Comparison of ENCODE assay signal across 8 cellular contexts in the genomic region with DNA sequence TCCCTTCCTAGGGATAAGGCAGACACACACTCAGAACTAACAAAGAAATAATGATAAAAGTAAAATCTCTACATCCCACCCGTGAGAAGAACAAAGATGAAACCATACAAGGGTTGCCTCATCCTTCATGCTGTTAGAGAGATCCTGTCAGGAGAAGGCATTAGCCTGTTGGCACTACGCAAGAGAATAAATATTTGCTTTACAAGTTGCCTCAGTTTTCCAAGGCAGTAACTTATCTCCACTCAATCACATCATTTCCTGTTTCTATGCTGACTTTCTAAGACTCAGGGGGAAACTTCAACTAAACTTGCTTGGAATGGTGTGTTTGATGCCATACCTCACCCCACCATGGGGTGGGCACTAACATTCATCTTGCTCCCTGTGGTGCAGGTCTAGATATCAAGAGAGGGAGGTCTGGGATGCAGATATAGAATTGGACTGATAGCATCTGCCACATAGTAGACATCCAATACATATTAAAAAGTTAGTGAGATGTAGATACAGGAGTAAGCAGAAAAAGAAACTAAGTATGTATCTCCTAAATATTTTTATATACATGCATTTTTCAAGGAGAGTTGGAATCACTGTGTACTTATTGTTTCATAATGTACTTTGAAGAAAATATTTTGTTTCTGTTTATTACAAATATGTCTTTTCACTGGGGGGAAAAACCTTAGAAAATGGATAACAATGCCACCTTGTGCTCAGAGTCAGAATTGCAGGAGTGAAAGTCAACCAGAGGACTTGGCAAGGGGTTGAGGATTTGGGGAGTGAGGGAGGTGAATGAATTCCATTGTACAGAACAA. TPM values are rescaled to one million over a fixed set of nuclear protein-coding genes. Genes with fewer than 3 reads are reported as not detected.
DNase-seq lines count a peak whose midpoint lies in the region; ATAC-seq and TF ChIP-seq lines count a peak whose summit lies in the region.

No MANE protein-coding gene starts in this region.

- intact Hi-C loops in activated CD4-positive, alpha-beta T cell treated with anti-CD3 and anti-CD28 coated beads, Interleukin-2, amount 10 ng/mL, durations not matched to agents 24 days and 14 days (cut with micrococcal nuclease) = loop anchor here (5.0 kb wide), 1 partner anchor 205 kb away; no protein-coding TSS in a partner anchor
- intact Hi-C loops in colonic mucosa (cut with DNase I) = loop anchor here (10.0 kb wide), 1 partner anchor 203 kb away; no protein-coding TSS in a partner anchor

- no peaks in the 10 kb centered on the region for H3K9me3 Mint-ChIP-seq in activated CD4-positive, alpha-beta T cell treated with anti-CD3 and anti-CD28 coated beads, Interleukin-2, amount 10 ng/mL, durations not matched to agents 24 days and 14 days

- no peak overlapping the region for H3K4me3 Mint-ChIP-seq in activated CD4-positive, alpha-beta T cell treated with anti-CD3 and anti-CD28 coated beads, Interleukin-2, amount 10 ng/mL, durations not matched to agents 24 days and 14 days

- no peaks in the 10 kb centered on the region for H3K27me3 Mint-ChIP-seq in activated CD4-positive, alpha-beta T cell treated with anti-CD3 and anti-CD28 coated beads, Interleukin-2, amount 10 ng/mL, durations not matched to agents 24 days and 14 days

- H3K36me3 Mint-ChIP-seq in activated CD4-positive, alpha-beta T cell treated with anti-CD3 and anti-CD28 coated beads, Interleukin-2, amount 10 ng/mL, durations not matched to agents 24 days and 14 days (ENCODE audit: low read depth) = no peaks in the 10 kb centered on the region

- peak; percentile 62 for DNase-seq in activated CD4-positive, alpha-beta T cell treated with anti-CD3 and anti-CD28 coated beads, Interleukin-2, amount 10 ng/mL, durations not matched to agents 24 days and 14 days
- DNase-seq in activated CD4-positive, alpha-beta T cell treated with anti-CD3 and anti-CD28 coated beads, Interleukin-2, amount 50 U/mL, for 1 hour = no peak
- peak; percentile 39 for DNase-seq in H7
- DNase-seq in NCI-H748 treated with DMSO at 0.1 percent for 48 hours (lab: John Stamatoyannopoulos, UW) = peak; percentile 5
- peak; percentile 40 for DNase-seq in colonic mucosa
- DNase-seq in mucosa of gallbladder (ENCODE audit: low spot score) = peak; percentile 27

- no peak overlapping the region for H3K4me3 ChIP-seq in H7 (ENCODE audit: insufficient read depth, low read depth, low read length)
- no peak overlapping the region for H3K4me3 ChIP-seq in colonic mucosa

- H3K36me3 ChIP-seq in H7 (replicated peaks; ENCODE audit: control insufficient read depth, insufficient read depth, low read length) = no peaks in the 10 kb centered on the region
- H3K36me3 ChIP-seq in colonic mucosa = no peaks in the 10 kb centered on the region

- H3K4me1 ChIP-seq in colonic mucosa = no peaks in the 10 kb centered on the region

- no peaks in the 10 kb centered on the region for H3K27me3 ChIP-seq in H7 (ENCODE audit: control insufficient read depth, insufficient read depth, low read length)
- no peaks in the 10 kb centered on the region for H3K27me3 ChIP-seq in colonic mucosa

- no peak for ATAC-seq in GM21723 (IDR thresholded peaks at IDR 0.05; ENCODE audit: unreplicated experiment)
- no peak for ATAC-seq in HG02852 (IDR thresholded peaks at IDR 0.05; ENCODE audit: unreplicated experiment)

- H3K27ac ChIP-seq in colonic mucosa = no peak overlapping the region

- no peaks in the 10 kb centered on the region for H3K4me1 Mint-ChIP-seq in activated CD4-positive, alpha-beta T cell treated with anti-CD3 and anti-CD28 coated beads, Interleukin-2, amount 10 ng/mL, durations not matched to agents 24 days and 14 days

- no peak overlapping the region for H3K9ac ChIP-seq in colonic mucosa (ENCODE audit: low read depth in 2 of 2, low read length in 2 of 2)

- peak; percentile 53 for TF ChIP-seq CTCF in colonic mucosa (IDR thresholded peaks at IDR 0.05)

- no peak overlapping the region for H3K27ac Mint-ChIP-seq in activated CD4-positive, alpha-beta T cell treated with anti-CD3 and anti-CD28 coated beads, Interleukin-2, amount 10 ng/mL, durations not matched to agents 24 days and 14 days

- no peaks in the 10 kb centered on the region for H3K9me3 ChIP-seq in colonic mucosa

RNA-seq across cellular contexts. Expression of a gene that starts 57.2 kb away (rescaled TPM):
- 4.2 and 5.9 TPM in 2 replicates for total RNA-seq in activated CD4-positive, alpha-beta T cell treated with anti-CD3 and anti-CD28 coated beads, Interleukin-2, amount 10 ng/mL, durations not matched to agents 24 days and 14 days
- 79.2 and 89.6 TPM in 2 replicates for total RNA-seq in H7 (2014; rRNA removed; shearing (Covaris generic))
- total RNA-seq in colonic mucosa (10 to 100 TPM in 1 of 2 donors, 1 to 10 TPM in 1; 7.6 to 16.4 TPM), mucosa of gallbladder (41.9 TPM)
